Comparison of ENCODE assay signal across 23 cellular contexts in genomic region chr21:38531610-38532009, GRCh38. TPM values are rescaled to one million over a fixed set of nuclear protein-coding genes. Genes with fewer than 3 reads are reported as not detected.
DNase-seq lines count a peak whose midpoint lies in the region; ATAC-seq and TF ChIP-seq lines count a peak whose summit lies in the region.
"Had no signal": no experiment of that assay in that cellular context is flagged by ENCODE, and none has a peak within 500 bp of the region (broad histone marks: within the 10 kb centered on the region; RNA-seq: fewer than 3 reads in every experiment).

No MANE protein-coding gene starts in this region.

- ATAC-seq in GM21515 (IDR thresholded peaks at IDR 0.05; ENCODE audit: unreplicated experiment), result no peak
- ATAC-seq: WTC11 had no signal

- H3K27me3 ChIP-seq in brain microvascular endothelial cell (replicated peaks) (no peaks in the 10 kb centered on the region), tibial artery (no peaks in the 10 kb centered on the region)
- H3K27me3 ChIP-seq: adrenal gland, esophagus squamous epithelium, testis had no signal

- DNase-seq in Daoy (ENCODE audit: low read depth) (peak; percentile 21), brain microvascular endothelial cell (peak; percentile 3), iris pigment epithelial cell (ENCODE audit: low read depth) (peak; percentile 11), tibial artery (peak; percentile 35 to 75), DMS79 treated with DMSO at 0.1 percent for 48 hours (lab: John Stamatoyannopoulos, UW) (no peak), HuH-7.5 (ENCODE audit: low spot score) (no peak)
- DNase-seq: activated CD4-positive, alpha-beta T cell treated with anti-CD3 and anti-CD28 coated beads, Interleukin-2, amount 50 U/mL, for 4 hours; activated CD8-positive, alpha-beta memory T cell treated with anti-CD3 and anti-CD28 coated beads, Interleukin-2, amount 50 U/mL, for 48 hours; activated effector memory CD4-positive, alpha-beta T cell treated with Interleukin-2 at 50 U/mL for 16 hours; COR-L47; effector CD8-positive, alpha-beta T cell; EL; esophagus squamous epithelium; NCI-H1105 treated with DMSO at 0.1 percent for 48 hours; NCI-H2107; NCI-H510A; NK-92 treated with Interleukin-12 subunit alpha and Interleukin-12 subunit beta, amount 100 ng/mL, for 24 hours; testis had no signal

- H3K36me3 ChIP-seq in brain microvascular endothelial cell (replicated peaks) (no peaks in the 10 kb centered on the region), tibial artery (no peaks in the 10 kb centered on the region)
- H3K36me3 ChIP-seq: adrenal gland, esophagus squamous epithelium had no signal

- in situ Hi-C loops in brain microvascular endothelial cell (cut with HindIII; ENCODE audit: low pct_ligation_motif_present, low sequenced_read_pairs), result no loop called here

- H3K4me1 ChIP-seq in tibial artery, result peaks cover 0 to 22% (median 6%) of the 10 kb centered on the region in 4 donors
- H3K4me1 ChIP-seq: adrenal gland, esophagus squamous epithelium, testis had no signal

- no peaks in the 10 kb centered on the region for H3K9me3 ChIP-seq in tibial artery
- H3K9me3 ChIP-seq: adrenal gland, esophagus squamous epithelium, testis had no signal

- intact Hi-C loops in tibial artery (cut with DNase I; ENCODE audit: low total_unique reads), result no loop called here

- H3K27ac ChIP-seq in brain microvascular endothelial cell (no peak overlapping the region), tibial artery (peak overlapping the region; percentile 51 to 55)
- H3K27ac ChIP-seq: adrenal gland, HL-60, testis had no signal

- TF ChIP-seq CTCF in brain microvascular endothelial cell (IDR thresholded peaks at IDR 0.05; ENCODE audit: low read depth, low read length, missing control alignments), result no peak
- TF ChIP-seq CTCF in tibial artery (IDR thresholded peaks at IDR 0.05), result no peak

- H3K4me3 ChIP-seq in brain microvascular endothelial cell (ENCODE audit: low read depth, low read length), result no peak overlapping the region
- H3K4me3 ChIP-seq in tibial artery, result no peak overlapping the region
- H3K4me3 ChIP-seq: adrenal gland, esophagus squamous epithelium, lung, testis had no signal

RNA-seq across cellular contexts. Expression of gene ERG, which starts 33.3 kb away (rescaled TPM):
- total RNA-seq in Daoy (2014; rRNA removed; shearing (Covaris generic)), result 1.8 and 2.3 TPM in 2 replicates

Comparison
In these comparisons a context has a peak if more than half of its experiments do, and no peak if none do; other contexts are left out.
1. DNase-seq: peak in Daoy (single experiment), brain microvascular endothelial cell (single experiment), iris pigment epithelial cell (single experiment) and tibial artery (2 of 2); none in DMS79 treated with DMSO at 0.1 percent for 48 hours (single experiment) and HuH-7.5 (single experiment).